Comparison of ENCODE assay signal across 24 cellular contexts in the genomic region with DNA sequence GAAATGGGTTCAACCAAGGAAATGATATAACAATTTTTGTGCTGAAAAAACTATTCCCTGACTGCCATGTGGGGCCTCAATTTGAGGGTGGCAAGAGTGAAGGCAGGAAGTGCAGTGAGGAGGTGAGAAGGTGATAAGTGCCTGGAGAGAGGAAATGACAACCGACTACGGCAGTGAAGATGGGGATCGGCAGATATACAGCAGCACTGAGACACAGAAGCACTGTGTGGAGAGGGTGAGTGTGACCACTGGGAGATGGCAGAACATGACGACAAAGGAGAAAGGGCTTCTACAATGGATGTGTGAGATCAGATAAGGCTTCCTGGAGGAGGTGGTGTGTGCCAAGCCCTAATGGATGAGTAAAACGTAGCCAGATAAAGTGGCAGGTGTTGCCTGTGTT.
"Had no signal": no experiment of that assay in that cellular context is flagged by ENCODE, and none has a peak within 500 bp of the region (broad histone marks: within the 10 kb centered on the region; RNA-seq: fewer than 3 reads in every experiment).

No MANE protein-coding gene starts in this region.

- H3K4me1 ChIP-seq: adrenal gland, ascending aorta, foreskin keratinocyte, neural progenitor cell, testis, vagina had no signal

- H3K27me3 Mint-ChIP-seq: activated CD4-positive, alpha-beta memory T cell treated with anti-CD3 and anti-CD28 coated beads, Interleukin-2, amount 10 ng/mL, durations not matched to agents 7 days and 5 days; T-helper 17 cell had no signal

- H3K4me3 ChIP-seq: adrenal gland, ascending aorta, hepatocyte, neural progenitor cell, testis, vagina had no signal

- H3K36me3 ChIP-seq: adrenal gland, ascending aorta, brain microvascular endothelial cell, neural progenitor cell, vagina had no signal

- H3K9ac ChIP-seq: neural progenitor cell had no signal

- H3K4me1 Mint-ChIP-seq: activated CD4-positive, alpha-beta memory T cell treated with anti-CD3 and anti-CD28 coated beads, Interleukin-2, amount 10 ng/mL, durations not matched to agents 7 days and 5 days; T-helper 17 cell had no signal

- H3K27ac Mint-ChIP-seq: activated CD4-positive, alpha-beta memory T cell treated with anti-CD3 and anti-CD28 coated beads, Interleukin-2, amount 10 ng/mL, durations not matched to agents 7 days and 5 days; activated naive CD8-positive, alpha-beta T cell; activated T-helper 1 cell treated with anti-CD3 and anti-CD28 coated beads, Interleukin-12 subunit alpha, Interleukin-12 subunit beta, Interleukin-2, Interleukin-4 antibody, amounts not matched to agents 30 ng/mL and 10 ng/mL and 1 ng/mL, durations not matched to agents 14 hours and 24 hours and 36 hours; dendritic cell treated with granulocyte-macrophage colony-stimulating factor and Interleukin-4, amounts not matched to agents 40 ng/mL and 50 ng/mL, for 4 days; neural progenitor cell; stimulated activated effector memory CD8-positive, alpha-beta T cell treated with anti-CD3 and anti-CD28 coated beads, Interleukin-12 subunit alpha, Interleukin-12 subunit beta, amount 100 ng/mL, for 72 hours; T-helper 17 cell had no signal

- H3K79me2 ChIP-seq: hepatocyte had no signal

- H3K9me3 ChIP-seq: adrenal gland, ascending aorta, testis, vagina had no signal

- H3K27me3 ChIP-seq: adrenal gland, ascending aorta, brain microvascular endothelial cell, hepatocyte, neural progenitor cell, testis, vagina had no signal

- H3K4me2 ChIP-seq: hepatocyte, neural progenitor cell had no signal

- DNase-seq: activated CD4-positive, alpha-beta memory T cell treated with anti-CD3 and anti-CD28 coated beads, Interleukin-2, amount 10 ng/mL, durations not matched to agents 7 days and 5 days; activated CD4-positive, alpha-beta T cell treated with anti-CD3 and anti-CD28 coated beads for 48 hours; activated gamma-delta T cell treated with Interleukin-2 at 50 U/mL for 16 hours; activated T-cell treated with anti-CD3 and anti-CD28 coated beads for 4 hours; adrenal gland; effector memory CD4-positive, alpha-beta T cell; foreskin keratinocyte; left cardiac atrium; posterior cingulate gyrus; small intestine; stimulated activated CD4-positive, alpha-beta T cell treated with anti-CD3 and anti-CD28 coated beads, Interleukin-2, amount 100 ng/mL, for 24 hours; T-helper 17 cell; testis; trophoblast cell had no signal

- H3K4me3 Mint-ChIP-seq: activated CD4-positive, alpha-beta memory T cell treated with anti-CD3 and anti-CD28 coated beads, Interleukin-2, amount 10 ng/mL, durations not matched to agents 7 days and 5 days; activated naive CD8-positive, alpha-beta T cell; activated T-helper 1 cell treated with anti-CD3 and anti-CD28 coated beads, Interleukin-12 subunit alpha, Interleukin-12 subunit beta, Interleukin-2, Interleukin-4 antibody, amounts not matched to agents 30 ng/mL and 10 ng/mL and 1 ng/mL, durations not matched to agents 14 hours and 24 hours and 36 hours; dendritic cell treated with granulocyte-macrophage colony-stimulating factor and Interleukin-4, amounts not matched to agents 40 ng/mL and 50 ng/mL, for 4 days; stimulated activated effector memory CD8-positive, alpha-beta T cell treated with anti-CD3 and anti-CD28 coated beads, Interleukin-12 subunit alpha, Interleukin-12 subunit beta, amount 100 ng/mL, for 72 hours; T-helper 17 cell had no signal

- H2AFZ ChIP-seq: hepatocyte, neural progenitor cell had no signal

- H3K27ac ChIP-seq: adrenal gland, ascending aorta, brain microvascular endothelial cell, foreskin keratinocyte, hepatocyte, neural progenitor cell, testis, vagina had no signal

- H3K9me3 Mint-ChIP-seq: activated T-helper 1 cell treated with anti-CD3 and anti-CD28 coated beads, Interleukin-12 subunit alpha, Interleukin-12 subunit beta, Interleukin-2, Interleukin-4 antibody, amounts not matched to agents 30 ng/mL and 10 ng/mL and 1 ng/mL, durations not matched to agents 14 hours and 24 hours and 36 hours; dendritic cell treated with granulocyte-macrophage colony-stimulating factor and Interleukin-4, amounts not matched to agents 40 ng/mL and 50 ng/mL, for 4 days; neural progenitor cell had no signal

- H3K36me3 Mint-ChIP-seq: activated naive CD8-positive, alpha-beta T cell; neural progenitor cell; stimulated activated effector memory CD8-positive, alpha-beta T cell treated with anti-CD3 and anti-CD28 coated beads, Interleukin-12 subunit alpha, Interleukin-12 subunit beta, amount 100 ng/mL, for 72 hours had no signal

- ATAC-seq: foreskin keratinocyte; left cardiac atrium; sciatic nerve; stimulated activated effector memory CD8-positive, alpha-beta T cell treated with anti-CD3 and anti-CD28 coated beads, Interleukin-12 subunit alpha, Interleukin-12 subunit beta, amount 100 ng/mL, for 72 hours; T-helper 17 cell had no signal
